Comparison of ENCODE assay signal across 19 cellular contexts in genomic region chr1:1969953-1970716, GRCh38. TPM values are rescaled to one million over a fixed set of nuclear protein-coding genes. Genes with fewer than 3 reads are reported as not detected.
DNase-seq lines count a peak whose midpoint lies in the region; ATAC-seq, FAIRE-seq and TF ChIP-seq lines count a peak whose summit lies in the region.
"Had no signal": no experiment of that assay in that cellular context is flagged by ENCODE, and none has a peak within 500 bp of the region (broad histone marks: within the 10 kb centered on the region; RNA-seq: fewer than 3 reads in every experiment).

No MANE protein-coding gene starts in this region.

- WGBS in right cardiac atrium, result 83% methylated on average over 29 of the region's 29 CpGs
- 75 to 80% (median 78%) methylated on average over 28 to 29 of the region's 29 CpGs for WGBS in heart left ventricle, 4 donors
- WGBS in neuronal stem cell (ENCODE audit: extremely low coverage in 2 of 2, insufficient read length in 2 of 2, insufficient replicate concordance in 1 of 2), 2 donors, result no CpG with 5 or more reads among the region's 29 CpGs

- H3K27ac ChIP-seq in right cardiac atrium (ENCODE audit: low read length) (no peak overlapping the region), heart left ventricle (no peak overlapping the region), neuronal stem cell (replicated peaks; ENCODE audit: low read length) (no peak overlapping the region)
- H3K27ac ChIP-seq: BLaER1 treated with 17β-estradiol and CSF1 and Interleukin-3, amounts not matched to agents 10 nM and 100 nM; HL-60 had no signal

- peaks cover 3% of the 10 kb centered on the region for H3K79me1 ChIP-seq in neuronal stem cell (ENCODE audit: low read depth, low read length)

- TF ChIP-seq POLR2A in heart left ventricle (IDR thresholded peaks at IDR 0.05), result no peak
- no peak for TF ChIP-seq POLR2A in GM12891 (IDR thresholded peaks at IDR 0.05; ENCODE audit: low read depth, low read length)

- intact Hi-C loops in right cardiac atrium (cut with DNase I) (no loop called here), heart left ventricle (cut with DNase I) (no loop called here)

- DNase-seq in right cardiac atrium, result peak in 2 of 3 donors; percentile 32 to 37
- no peak for DNase-seq in heart left ventricle
- peak; percentile 12 for DNase-seq in bronchial epithelial cell (ENCODE audit: low read depth)
- no peak for DNase-seq in neuronal stem cell (ENCODE audit: low spot score)
- no peak for DNase-seq in middle frontal gyrus (ENCODE audit: extremely low spot score, low spot score)
- no peak for DNase-seq in occipital lobe (lab: John Stamatoyannopoulos, UW)
- DNase-seq in GM12891 (ENCODE audit: insufficient read length, low spot score), result no peak
- DNase-seq: 8988T; Calu3; CD8-positive, alpha-beta T cell; DMS79 treated with DMSO at 0.1 percent for 48 hours; GF-D8 had no signal

- H2BK120ac ChIP-seq in neuronal stem cell (ENCODE audit: low read depth, low read length), result no peak overlapping the region

- H3K18ac ChIP-seq in neuronal stem cell (ENCODE audit: low read length), result peak overlapping the region; percentile 76

- peak overlapping the region; percentile 94 for H4K91ac ChIP-seq in neuronal stem cell (ENCODE audit: low read depth, low read length, poor library complexity)

- no peak for ATAC-seq in right cardiac atrium
- ATAC-seq in heart left ventricle, result no peak
- ATAC-seq: CD8-positive, alpha-beta T cell had no signal

- H3K27me3 ChIP-seq in right cardiac atrium (ENCODE audit: control insufficient read depth, insufficient read depth) (no peaks in the 10 kb centered on the region), heart left ventricle (peaks cover 0 to 42% (median 17%) of the 10 kb centered on the region in 9 donors), bronchial epithelial cell (ENCODE audit: control insufficient read depth, insufficient read depth, low read length) (no peaks in the 10 kb centered on the region), neuronal stem cell (ENCODE audit: control insufficient read depth in 3 of 3, insufficient read depth in 3 of 3, low read depth in 1 of 3, low read length in 3 of 3) (peaks cover 0 to 10% (median 2%) of the 10 kb centered on the region in 3 experiments)

- H3K14ac ChIP-seq in neuronal stem cell (ENCODE audit: low read length), result peak overlapping the region; percentile 82

- FAIRE-seq in bronchial epithelial cell (lab: Jason Lieb, UNC) (no peak), GM12891 (lab: Jason Lieb, UNC) (no peak)

- H3K36me3 ChIP-seq in heart left ventricle, result no peaks in the 10 kb centered on the region
- no peaks in the 10 kb centered on the region for H3K36me3 ChIP-seq in bronchial epithelial cell (ENCODE audit: control insufficient read depth, insufficient read depth, low read length)
- no peaks in the 10 kb centered on the region for H3K36me3 ChIP-seq in neuronal stem cell (replicated peaks in 1 of 2; ENCODE audit: control insufficient read depth in 2 of 2, insufficient read depth in 2 of 2, low read length in 2 of 2)
- H3K36me3 ChIP-seq: BLaER1 treated with 17β-estradiol and CSF1 and Interleukin-3, amounts not matched to agents 10 nM and 100 nM; HAP-1 had no signal

- TF ChIP-seq CTCF in heart left ventricle (IDR thresholded peaks at IDR 0.05), result no peak
- TF ChIP-seq CTCF in bronchial epithelial cell (IDR thresholded peaks at IDR 0.05; ENCODE audit: insufficient read depth, low read length, severe bottlenecking), result no peak

- no peak overlapping the region for H3K4me2 ChIP-seq in neuronal stem cell (ENCODE audit: insufficient read depth, low read length, poor library complexity, severe bottlenecking)

- H3K9me3 ChIP-seq in right cardiac atrium (ENCODE audit: control insufficient read depth, low read length), result no peaks in the 10 kb centered on the region
- H3K9me3 ChIP-seq in heart left ventricle, result no peaks in the 10 kb centered on the region
- H3K9me3 ChIP-seq in neuronal stem cell (replicated peaks in 1 of 2; ENCODE audit: control insufficient read depth in 2 of 2, insufficient read depth in 1 of 2, low read depth in 1 of 2, low read length in 2 of 2), result peaks cover 5 to 7% of the 10 kb centered on the region in 2 donors
- H3K9me3 ChIP-seq: BLaER1 treated with 17β-estradiol and CSF1 and Interleukin-3, amounts not matched to agents 10 nM and 100 nM; HAP-1 had no signal

- H3K23ac ChIP-seq in neuronal stem cell (ENCODE audit: low read depth, low read length, poor library complexity), result peak overlapping the region; percentile 90

- H3K4me1 ChIP-seq in right cardiac atrium (ENCODE audit: control insufficient read depth, insufficient read depth, low read length) (no peaks in the 10 kb centered on the region), heart left ventricle (no peaks in the 10 kb centered on the region), neuronal stem cell (ENCODE audit: control insufficient read depth in 2 of 2, insufficient read depth in 1 of 2, low read depth in 1 of 2, low read length in 2 of 2) (peaks cover 0 to 12% of the 10 kb centered on the region in 2 donors)
- H3K4me1 ChIP-seq: HAP-1 had no signal

- peak overlapping the region; percentile 60 for H3K9ac ChIP-seq in neuronal stem cell (ENCODE audit: low read depth, low read length, poor library complexity)
- H3K9ac ChIP-seq: BLaER1 treated with 17β-estradiol and CSF1 and Interleukin-3, amounts not matched to agents 10 nM and 100 nM had no signal

- no peak overlapping the region for H4K8ac ChIP-seq in neuronal stem cell (ENCODE audit: low read depth, low read length)

- H2AFZ ChIP-seq in neuronal stem cell (ENCODE audit: low read length), result no peak overlapping the region

- H2BK15ac ChIP-seq in neuronal stem cell (ENCODE audit: low read length), result peak overlapping the region; percentile 64

- H2BK5ac ChIP-seq in neuronal stem cell (ENCODE audit: low read length), result no peak overlapping the region

- H2AK5ac ChIP-seq in neuronal stem cell (ENCODE audit: low read depth, low read length), result peak overlapping the region; percentile 68

- H2BK12ac ChIP-seq in neuronal stem cell (ENCODE audit: low read length), result peak overlapping the region; percentile 58

- H3K4ac ChIP-seq in neuronal stem cell (ENCODE audit: low read length), result no peak overlapping the region

- H3K4me3 ChIP-seq in right cardiac atrium (ENCODE audit: low read length) (no peak overlapping the region), heart left ventricle (no peak overlapping the region), bronchial epithelial cell (ENCODE audit: low read depth, low read length) (no peak overlapping the region), neuronal stem cell (ENCODE audit: low read length in 2 of 2) (no peak overlapping the region)
- H3K4me3 ChIP-seq: BLaER1 treated with 17β-estradiol and CSF1 and Interleukin-3, amounts not matched to agents 10 nM and 100 nM; HAP-1 had no signal

TF ChIP-seq in GM12891, 5 proteins besides CTCF, POLR2A, EP300 and RAD21:
- TF ChIP-seq TAF1 (IDR thresholded peaks at IDR 0.05; ENCODE audit: low read depth, low read length) (no peak), SPI1 (IDR thresholded peaks at IDR 0.05; ENCODE audit: low read depth, low read length) (no peak), POU2F2 (IDR thresholded peaks at IDR 0.05; ENCODE audit: low read depth, low read length) (no peak), PAX5 (IDR thresholded peaks at IDR 0.05; ENCODE audit: insufficient read depth, low read length, severe bottlenecking) (no peak), POLR2AphosphoS5 (IDR thresholded peaks at IDR 0.05; ENCODE audit: low read depth, low read length) (no peak)
TF ChIP-seq in GM12891: peak in this region for 0.

RNA-seq across cellular contexts. Expression of gene CFAP74, which starts 33.5 kb away (rescaled TPM):
- total RNA-seq in right cardiac atrium (not detected), heart left ventricle (under 1 TPM in 2 of 9 donors, not detected in 7; 0.07 to 0.33 TPM), bronchial epithelial cell (not detected in 2 replicates), occipital lobe (0.47 TPM)
- polyA plus RNA-seq in right cardiac atrium (0.11 TPM), heart left ventricle (under 1 TPM in 1 of 2 donors, not detected in 1; 0.03 TPM)
- polyA plus RNA-seq in neuronal stem cell (2013, experiment 1 of 2), result 0.31 TPM
- 0.22 TPM for polyA plus RNA-seq in neuronal stem cell (2013, experiment 2 of 2)
- polyA plus RNA-seq in GM12891 (2012; ENCODE audit: low read depth, missing spikeins), result not detected
- total RNA-seq: A673; Calu3; CD8-positive, alpha-beta T cell; H4; HT1080 had no signal
- polyA plus RNA-seq: AG04450 had no signal

RNA-seq across cellular contexts. Expression of gene GABRD, which starts 49.0 kb away (rescaled TPM):
- under 1 TPM in 3 of 4 donors, not detected in 1; 0.26 to 0.85 (median 0.45) TPM for total RNA-seq in right cardiac atrium
- 0.48 TPM for polyA plus RNA-seq in right cardiac atrium
- 1 to 10 TPM in 2 of 9 donors, under 1 TPM in 5, not detected in 2; 0.21 to 1.1 (median 0.61) TPM for total RNA-seq in heart left ventricle
- polyA plus RNA-seq in heart left ventricle, result under 1 TPM; 0.65 to 0.67 TPM
- not detected in 2 replicates for total RNA-seq in bronchial epithelial cell
- polyA plus RNA-seq in neuronal stem cell (2013, experiment 1 of 2), result 0.08 TPM
- 0.04 TPM for polyA plus RNA-seq in neuronal stem cell (2013, experiment 2 of 2)
- 0.62 TPM for total RNA-seq in occipital lobe
- polyA plus RNA-seq in GM12891 (2012; ENCODE audit: low read depth, missing spikeins), result not detected
- total RNA-seq: A673, Calu3, HT1080 had no signal
- polyA plus RNA-seq: AG04450 had no signal

RNA-seq across cellular contexts. Expression of gene TMEM52, which starts 51.1 kb away (rescaled TPM):
- total RNA-seq in right cardiac atrium (under 1 TPM; 0.34 to 0.89 (median 0.59) TPM), heart left ventricle (1 to 10 TPM in 6 of 9 donors, under 1 TPM in 3; 0.35 to 2.4 (median 1.1) TPM), bronchial epithelial cell (1.4 and 1.6 TPM in 2 replicates), occipital lobe (1.1 TPM)
- polyA plus RNA-seq in right cardiac atrium (1.9 TPM), heart left ventricle (1 to 10 TPM; 1.6 to 7.9 TPM)
- 7.3 TPM for polyA plus RNA-seq in neuronal stem cell (2013, experiment 1 of 2)
- polyA plus RNA-seq in neuronal stem cell (2013, experiment 2 of 2), result 7.1 TPM
- polyA plus RNA-seq in GM12891 (2012; ENCODE audit: low read depth, missing spikeins), result 0.10 TPM

RNA-seq across cellular contexts. Expression of gene CALML6, which starts 55.1 kb away (rescaled TPM):
- total RNA-seq in right cardiac atrium, result under 1 TPM in 2 of 4 donors, not detected in 2; 0.24 to 0.36 TPM
- 0.18 TPM for polyA plus RNA-seq in right cardiac atrium
- total RNA-seq in heart left ventricle, result under 1 TPM in 3 of 9 donors, not detected in 6; 0.17 to 0.58 (median 0.29) TPM
- not detected for polyA plus RNA-seq in heart left ventricle
- under 0.01 and 0.77 TPM in 2 replicates for total RNA-seq in bronchial epithelial cell
- 0.07 TPM for polyA plus RNA-seq in neuronal stem cell (2013, experiment 1 of 2)
- 0.08 TPM for polyA plus RNA-seq in neuronal stem cell (2013, experiment 2 of 2)
- not detected for total RNA-seq in occipital lobe
- 0.18 TPM for polyA plus RNA-seq in GM12891 (2012; ENCODE audit: low read depth, missing spikeins)
- total RNA-seq: H4, HT1080 had no signal

Comparison
In these comparisons a context has a peak if more than half of its experiments do, and no peak if none do; other contexts are left out.
1. DNase-seq: peak in right cardiac atrium (2 of 3) and bronchial epithelial cell (single experiment); none in heart left ventricle (0 of 5), neuronal stem cell (single experiment), middle frontal gyrus (single experiment), occipital lobe (single experiment) and GM12891 (single experiment).